ENCODE assay signal across 37 cellular contexts in the genomic region with DNA sequence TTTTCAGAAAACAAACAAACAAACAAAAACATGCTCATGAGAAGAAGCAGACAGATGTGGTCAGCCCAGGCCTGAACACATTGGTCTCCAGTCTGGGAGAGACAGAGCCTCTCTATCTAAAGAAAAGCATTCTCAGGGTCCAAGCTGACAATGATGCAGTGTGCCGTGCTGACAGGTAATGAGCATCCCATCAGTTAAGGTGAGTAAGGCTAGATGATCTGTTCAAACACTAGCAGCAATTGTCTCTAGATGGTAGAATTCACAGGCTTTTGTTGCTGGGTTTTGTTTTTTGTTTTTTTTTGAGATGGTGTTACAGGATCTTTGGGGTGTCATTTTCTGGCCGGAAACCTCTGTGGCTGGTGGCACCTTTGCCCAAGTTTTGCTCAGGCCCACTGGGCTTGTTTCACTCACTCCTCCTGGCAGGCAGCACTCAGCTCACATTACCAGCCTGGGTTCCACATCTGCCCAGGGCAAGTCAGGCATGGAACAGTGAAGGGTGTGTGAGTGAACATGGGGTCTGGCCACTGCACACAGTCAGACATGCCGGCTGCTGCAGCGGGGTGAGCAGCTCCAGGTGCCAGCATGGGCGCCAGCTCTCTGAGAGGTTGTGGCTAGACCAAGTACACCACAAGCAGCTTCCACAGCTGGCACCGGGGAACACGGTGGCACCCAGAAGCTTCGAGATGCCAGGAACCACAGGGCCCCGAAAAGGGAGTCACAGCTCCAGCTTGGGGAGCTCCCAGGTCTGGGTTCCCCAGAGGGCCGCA. TPM values are rescaled to one million over a fixed set of nuclear protein-coding genes. Genes with fewer than 3 reads are reported as not detected.
"Had no signal": no experiment of that assay in that cellular context is flagged by ENCODE, and none has a peak within 500 bp of the region (broad histone marks: within the 10 kb centered on the region; RNA-seq: fewer than 3 reads in every experiment).

No MANE protein-coding gene starts in this region.

- H3K27ac Mint-ChIP-seq: activated CD4-positive, alpha-beta T cell treated with anti-CD3 and anti-CD28 coated beads, Interleukin-2, amount 10 ng/mL, durations not matched to agents 24 days and 14 days; activated CD8-positive, alpha-beta T cell treated with anti-CD3 and anti-CD28 coated beads for 36 hours; activated naive CD4-positive, alpha-beta T cell treated with anti-CD3 and anti-CD28 coated beads, Interleukin-2, amount 50 U/mL, for 24 hours; activated naive CD8-positive, alpha-beta T cell treated with anti-CD3 and anti-CD28 coated beads, Interleukin-2, amount 10 ng/mL, durations not matched to agents 7 days and 5 days; activated T-cell treated with anti-CD3 and anti-CD28 coated beads, Interleukin-2, amount 50 U/mL, for 72 hours; activated T-helper 17 cell treated with anti-CD3 and anti-CD28 coated beads, Interleukin-2, amount 50 U/mL, for 72 hours had no signal

- H3K4me3 Mint-ChIP-seq: activated CD4-positive, alpha-beta T cell treated with anti-CD3 and anti-CD28 coated beads, Interleukin-2, amount 10 ng/mL, durations not matched to agents 24 days and 14 days; activated CD8-positive, alpha-beta T cell treated with anti-CD3 and anti-CD28 coated beads for 36 hours; activated naive CD4-positive, alpha-beta T cell treated with anti-CD3 and anti-CD28 coated beads, Interleukin-2, amount 50 U/mL, for 24 hours; activated naive CD8-positive, alpha-beta T cell treated with anti-CD3 and anti-CD28 coated beads, Interleukin-2, amount 10 ng/mL, durations not matched to agents 7 days and 5 days; activated T-cell treated with anti-CD3 and anti-CD28 coated beads, Interleukin-2, amount 50 U/mL, for 72 hours; activated T-helper 17 cell treated with anti-CD3 and anti-CD28 coated beads, Interleukin-2, amount 50 U/mL, for 72 hours had no signal

- DNase-seq: activated CD4-positive, alpha-beta T cell treated with anti-CD3 and anti-CD28 coated beads, Interleukin-2, amount 10 ng/mL, durations not matched to agents 24 days and 14 days; activated CD4-positive, alpha-beta T cell treated with anti-CD3 and anti-CD28 coated beads, Interleukin-2, amount 50 U/mL, for 4 hours; activated CD8-positive, alpha-beta T cell treated with anti-CD3 and anti-CD28 coated beads for 36 hours; activated effector memory CD4-positive, alpha-beta T cell treated with anti-CD3 and anti-CD28 coated beads, Interleukin-2, amount 50 U/mL, for 16 hours; activated naive CD4-positive, alpha-beta T cell; activated naive CD8-positive, alpha-beta T cell treated with anti-CD3 and anti-CD28 coated beads, Interleukin-2, amount 10 ng/mL, durations not matched to agents 7 days and 5 days; activated T-cell treated with anti-CD3 and anti-CD28 coated beads, Interleukin-2, amount 50 U/mL, for 1 hour; activated T-cell treated with anti-CD3 and anti-CD28 coated beads, Interleukin-2, amount 50 U/mL, for 72 hours; amygdala; cerebellar nuclear complex; Karpas-422; KBM-7; MG63; NCI-H1092; NCI-H1436 treated with DMSO at 0.1 percent for 48 hours; NCI-H1694 treated with DMSO at 0.1 percent for 48 hours; NCI-H2029; NCI-H510A; NCI-H526 treated with DMSO at 0.1 percent for 48 hours; NCI-H82; NK-92 treated with Interleukin-12 subunit alpha and Interleukin-12 subunit beta, amount 100 ng/mL, for 24 hours; PC-3; Peyer's patch; SIG-M5; T-helper 1 cell; T-helper 2 cell; T-helper 9 cell had no signal

- ATAC-seq: activated CD8-positive, alpha-beta T cell treated with anti-CD3 and anti-CD28 coated beads for 36 hours; activated T-cell treated with anti-CD3 and anti-CD28 coated beads, Interleukin-2, amount 50 U/mL, for 72 hours; activated T-helper 17 cell treated with anti-CD3 and anti-CD28 coated beads, Interleukin-2, amount 50 U/mL, for 72 hours; PC-3; Right ventricle myocardium inferior; SK-N-SH treated with all-trans-retinoic acid at 6 μM for 48 hours had no signal

- H3K9me3 ChIP-seq: ascending aorta, breast epithelium, MG63, Peyer's patch had no signal

- H3K4me1 ChIP-seq: ascending aorta, breast epithelium, Peyer's patch had no signal

- H3K4me3 ChIP-seq: ascending aorta, breast epithelium, MG63, Peyer's patch had no signal

- H3K36me3 ChIP-seq: ascending aorta, breast epithelium, MG63, Peyer's patch had no signal

- H3K9me3 Mint-ChIP-seq: activated CD4-positive, alpha-beta T cell treated with anti-CD3 and anti-CD28 coated beads, Interleukin-2, amount 10 ng/mL, durations not matched to agents 24 days and 14 days; activated CD8-positive, alpha-beta T cell treated with anti-CD3 and anti-CD28 coated beads for 36 hours; activated naive CD4-positive, alpha-beta T cell treated with anti-CD3 and anti-CD28 coated beads, Interleukin-2, amount 50 U/mL, for 24 hours; activated naive CD8-positive, alpha-beta T cell treated with anti-CD3 and anti-CD28 coated beads, Interleukin-2, amount 10 ng/mL, durations not matched to agents 7 days and 5 days; activated T-cell treated with anti-CD3 and anti-CD28 coated beads, Interleukin-2, amount 50 U/mL, for 72 hours; activated T-helper 17 cell treated with anti-CD3 and anti-CD28 coated beads, Interleukin-2, amount 50 U/mL, for 72 hours had no signal

- H3K4me1 Mint-ChIP-seq: activated CD4-positive, alpha-beta T cell treated with anti-CD3 and anti-CD28 coated beads, Interleukin-2, amount 10 ng/mL, durations not matched to agents 24 days and 14 days; activated naive CD4-positive, alpha-beta T cell treated with anti-CD3 and anti-CD28 coated beads, Interleukin-2, amount 50 U/mL, for 24 hours; activated naive CD8-positive, alpha-beta T cell treated with anti-CD3 and anti-CD28 coated beads, Interleukin-2, amount 10 ng/mL, durations not matched to agents 7 days and 5 days; activated T-helper 17 cell treated with anti-CD3 and anti-CD28 coated beads, Interleukin-2, amount 50 U/mL, for 72 hours had no signal

- FAIRE-seq: TTC549 had no signal

- H3K36me3 Mint-ChIP-seq: activated naive CD4-positive, alpha-beta T cell treated with anti-CD3 and anti-CD28 coated beads, Interleukin-2, amount 50 U/mL, for 24 hours; activated naive CD8-positive, alpha-beta T cell treated with anti-CD3 and anti-CD28 coated beads, Interleukin-2, amount 10 ng/mL, durations not matched to agents 7 days and 5 days had no signal

- H3K27me3 ChIP-seq: ascending aorta, breast epithelium, Peyer's patch had no signal

- H3K27ac ChIP-seq: ascending aorta, breast epithelium, Peyer's patch, RWPE1 had no signal

RNA-seq across cellular contexts. Expression of gene C1QA, which starts 2.5 kb away (rescaled TPM):
- total RNA-seq: activated CD4-positive, alpha-beta T cell treated with anti-CD3 and anti-CD28 coated beads, Interleukin-2, amount 10 ng/mL, durations not matched to agents 24 days and 14 days; activated CD8-positive, alpha-beta memory T cell treated with anti-CD3 and anti-CD28 coated beads for 36 hours; activated CD8-positive, alpha-beta T cell treated with anti-CD3 and anti-CD28 coated beads for 36 hours; activated T-cell treated with anti-CD3 and anti-CD28 coated beads, Interleukin-2, amount 50 U/mL, for 72 hours; activated T-helper 17 cell treated with anti-CD3 and anti-CD28 coated beads, Interleukin-2, amount 50 U/mL, for 72 hours; PC-3; SK-MEL-5 had no signal

RNA-seq across cellular contexts. Expression of gene C1QC, which starts 9.6 kb away (rescaled TPM):
- total RNA-seq: activated CD4-positive, alpha-beta T cell treated with anti-CD3 and anti-CD28 coated beads, Interleukin-2, amount 10 ng/mL, durations not matched to agents 24 days and 14 days; activated CD8-positive, alpha-beta memory T cell treated with anti-CD3 and anti-CD28 coated beads for 36 hours; activated CD8-positive, alpha-beta T cell treated with anti-CD3 and anti-CD28 coated beads for 36 hours; activated T-cell treated with anti-CD3 and anti-CD28 coated beads, Interleukin-2, amount 50 U/mL, for 72 hours; activated T-helper 17 cell treated with anti-CD3 and anti-CD28 coated beads, Interleukin-2, amount 50 U/mL, for 72 hours; PC-3; SK-MEL-5 had no signal

RNA-seq across cellular contexts. Expression of gene C1QB, which starts 19.2 kb away (rescaled TPM):
- total RNA-seq: activated CD4-positive, alpha-beta T cell treated with anti-CD3 and anti-CD28 coated beads, Interleukin-2, amount 10 ng/mL, durations not matched to agents 24 days and 14 days; activated CD8-positive, alpha-beta memory T cell treated with anti-CD3 and anti-CD28 coated beads for 36 hours; activated CD8-positive, alpha-beta T cell treated with anti-CD3 and anti-CD28 coated beads for 36 hours; activated T-cell treated with anti-CD3 and anti-CD28 coated beads, Interleukin-2, amount 50 U/mL, for 72 hours; activated T-helper 17 cell treated with anti-CD3 and anti-CD28 coated beads, Interleukin-2, amount 50 U/mL, for 72 hours; PC-3; SK-MEL-5 had no signal
